In the genomic region with DNA sequence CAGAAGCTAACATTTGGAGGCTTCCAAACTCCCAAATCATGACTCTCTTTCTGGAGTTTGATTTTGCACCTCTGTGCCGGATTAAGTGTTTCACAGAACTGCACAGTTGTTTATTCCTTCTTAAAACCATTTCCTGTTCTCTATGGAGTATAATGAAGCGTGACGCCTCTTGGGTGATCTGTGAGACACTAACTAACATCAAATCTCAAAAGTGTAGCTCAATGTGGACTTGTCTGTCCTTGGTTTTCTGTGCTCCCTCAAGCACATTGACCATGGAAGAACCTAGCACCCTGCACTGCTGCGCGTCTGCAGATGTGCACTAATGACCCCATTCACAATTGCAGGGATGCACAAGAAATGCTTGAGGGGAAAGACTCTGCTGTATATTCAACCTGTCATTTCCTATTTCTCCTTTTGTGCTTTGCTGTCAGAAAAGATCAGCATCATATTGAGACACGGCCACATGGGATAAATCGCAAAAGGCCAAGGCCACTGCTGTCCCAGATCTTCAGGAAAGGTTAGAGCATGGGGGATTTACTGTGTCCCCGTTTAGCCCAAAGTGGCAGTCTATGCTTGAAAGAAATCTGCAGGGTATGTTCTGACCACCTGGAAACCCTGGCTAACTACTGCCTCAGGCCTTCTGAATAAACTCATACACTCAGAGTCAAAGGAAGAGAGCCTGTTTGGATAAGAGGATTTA, we compare ENCODE assay signal across 17 cellular contexts.
"Had no signal": no experiment of that assay in that cellular context is flagged by ENCODE, and none has a peak within 500 bp of the region (broad histone marks: within the 10 kb centered on the region; RNA-seq: fewer than 3 reads in every experiment).

No MANE protein-coding gene starts in this region.

- DNase-seq: activated CD4-positive, alpha-beta T cell treated with anti-CD3 and anti-CD28 coated beads, Interleukin-2, amount 10 ng/mL, durations not matched to agents 7 days and 5 days; activated CD4-positive, CD25-positive, alpha-beta regulatory T cell; activated CD8-positive, alpha-beta memory T cell treated with anti-CD3 and anti-CD28 coated beads for 24 hours; activated naive CD8-positive, alpha-beta T cell treated with anti-CD3 and anti-CD28 coated beads, Interleukin-2, amount 10 ng/mL, durations not matched to agents 7 days and 5 days; esophagus squamous epithelium; kidney glomerular epithelial cell; mesendoderm; occipital lobe; right cardiac atrium; stimulated activated CD4-positive, alpha-beta T cell treated with anti-CD3 and anti-CD28 coated beads, Interleukin-15, amount 100 ng/mL, for 24 hours; stimulated activated CD4-positive, alpha-beta T cell treated with anti-CD3 and anti-CD28 coated beads, Interleukin-4, amount 100 ng/mL, for 24 hours; SW 1271 had no signal

- H3K27ac Mint-ChIP-seq: activated CD4-positive, alpha-beta T cell treated with anti-CD3 and anti-CD28 coated beads, Interleukin-2, amount 10 ng/mL, durations not matched to agents 7 days and 5 days; activated naive CD8-positive, alpha-beta T cell treated with anti-CD3 and anti-CD28 coated beads, Interleukin-2, amount 10 ng/mL, durations not matched to agents 7 days and 5 days; activated T-helper 1 cell treated with anti-CD3 and anti-CD28 coated beads, Interleukin-12 subunit alpha, Interleukin-12 subunit beta, Interleukin-2, Interleukin-4 antibody, amounts not matched to agents 30 ng/mL and 10 ng/mL and 1 ng/mL, durations not matched to agents 14 hours and 24 hours and 36 hours; natural killer cell treated with Interleukin-12 subunit alpha and Interleukin-12 subunit beta and Interleukin-15 and Interleukin-18, amount 100 ng/mL, for 72 hours; stimulated activated naive CD8-positive, alpha-beta T cell treated with anti-CD3 and anti-CD28 coated beads, Interleukin-15, Interleukin-2, amounts not matched to agents 100 ng/mL and 50 ng/mL, for 24 hours had no signal

- H3K4me3 ChIP-seq: esophagus squamous epithelium, skin epidermis, thoracic aorta had no signal

- H3K27ac ChIP-seq: esophagus squamous epithelium, skin epidermis, thoracic aorta had no signal

- H3K36me3 ChIP-seq: esophagus squamous epithelium, thoracic aorta had no signal

- H3K9me3 Mint-ChIP-seq: activated CD4-positive, alpha-beta T cell treated with anti-CD3 and anti-CD28 coated beads, Interleukin-2, amount 10 ng/mL, durations not matched to agents 7 days and 5 days; activated naive CD8-positive, alpha-beta T cell treated with anti-CD3 and anti-CD28 coated beads, Interleukin-2, amount 10 ng/mL, durations not matched to agents 7 days and 5 days; activated T-helper 1 cell treated with anti-CD3 and anti-CD28 coated beads, Interleukin-12 subunit alpha, Interleukin-12 subunit beta, Interleukin-2, Interleukin-4 antibody, amounts not matched to agents 30 ng/mL and 10 ng/mL and 1 ng/mL, durations not matched to agents 14 hours and 24 hours and 36 hours; stimulated activated naive CD8-positive, alpha-beta T cell treated with anti-CD3 and anti-CD28 coated beads, Interleukin-15, Interleukin-2, amounts not matched to agents 100 ng/mL and 50 ng/mL, for 24 hours had no signal

- H3K4me3 Mint-ChIP-seq: activated CD4-positive, alpha-beta T cell treated with anti-CD3 and anti-CD28 coated beads, Interleukin-2, amount 10 ng/mL, durations not matched to agents 7 days and 5 days; activated naive CD8-positive, alpha-beta T cell treated with anti-CD3 and anti-CD28 coated beads, Interleukin-2, amount 10 ng/mL, durations not matched to agents 7 days and 5 days; activated T-helper 1 cell treated with anti-CD3 and anti-CD28 coated beads, Interleukin-12 subunit alpha, Interleukin-12 subunit beta, Interleukin-2, Interleukin-4 antibody, amounts not matched to agents 30 ng/mL and 10 ng/mL and 1 ng/mL, durations not matched to agents 14 hours and 24 hours and 36 hours; natural killer cell treated with Interleukin-12 subunit alpha and Interleukin-12 subunit beta and Interleukin-15 and Interleukin-18, amount 100 ng/mL, for 72 hours; stimulated activated naive CD8-positive, alpha-beta T cell treated with anti-CD3 and anti-CD28 coated beads, Interleukin-15, Interleukin-2, amounts not matched to agents 100 ng/mL and 50 ng/mL, for 24 hours had no signal

- H3K36me3 Mint-ChIP-seq: activated naive CD8-positive, alpha-beta T cell treated with anti-CD3 and anti-CD28 coated beads, Interleukin-2, amount 10 ng/mL, durations not matched to agents 7 days and 5 days; natural killer cell treated with Interleukin-12 subunit alpha and Interleukin-12 subunit beta and Interleukin-15 and Interleukin-18, amount 100 ng/mL, for 72 hours had no signal

- H3K9me3 ChIP-seq: thoracic aorta had no signal

- H3K27me3 Mint-ChIP-seq: activated CD4-positive, alpha-beta T cell treated with anti-CD3 and anti-CD28 coated beads, Interleukin-2, amount 10 ng/mL, durations not matched to agents 7 days and 5 days had no signal

- H3K4me1 Mint-ChIP-seq: activated CD4-positive, alpha-beta T cell treated with anti-CD3 and anti-CD28 coated beads, Interleukin-2, amount 10 ng/mL, durations not matched to agents 7 days and 5 days; activated naive CD8-positive, alpha-beta T cell treated with anti-CD3 and anti-CD28 coated beads, Interleukin-2, amount 10 ng/mL, durations not matched to agents 7 days and 5 days had no signal

- ATAC-seq: natural killer cell treated with Interleukin-12 subunit alpha and Interleukin-12 subunit beta and Interleukin-15 and Interleukin-18, amount 100 ng/mL, for 72 hours; right cardiac atrium had no signal
